10 cellular contexts compared by ENCODE assay signal in the genomic region with DNA sequence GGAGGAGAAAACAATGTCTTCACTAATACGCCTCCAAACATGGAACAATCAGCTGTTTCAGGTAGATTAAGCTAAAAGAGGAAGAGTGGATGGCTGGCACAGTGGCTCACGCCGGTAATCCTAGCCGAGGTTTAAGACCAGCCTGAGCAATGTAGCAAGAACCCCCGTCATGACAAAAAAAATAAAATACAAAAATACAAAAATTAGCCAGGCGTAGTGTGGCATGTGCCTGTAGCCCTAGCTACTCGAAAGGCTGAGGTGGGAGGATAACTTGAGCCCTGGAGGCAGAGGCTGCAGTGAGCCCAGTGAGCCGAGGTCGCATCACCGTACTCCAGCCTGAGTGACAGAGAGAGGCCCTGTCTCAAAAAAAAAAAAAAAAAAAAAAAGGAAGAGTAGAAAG. TPM values are rescaled to one million over a fixed set of nuclear protein-coding genes. Genes with fewer than 3 reads are reported as not detected.
DNase-seq lines count a peak whose midpoint lies in the region; ATAC-seq, FAIRE-seq and TF ChIP-seq lines count a peak whose summit lies in the region.
"Had no signal": no experiment of that assay in that cellular context is flagged by ENCODE, and none has a peak within 500 bp of the region (broad histone marks: within the 10 kb centered on the region; RNA-seq: fewer than 3 reads in every experiment).

No MANE protein-coding gene starts in this region.

- no peak overlapping the region for H3K9ac ChIP-seq in HepG2 (ENCODE audit: insufficient read depth, low read depth, low read length)
- H3K9ac ChIP-seq in iPS-15b (ENCODE audit: low read depth, low read length): no peak overlapping the region

- H3K4me2 ChIP-seq in HepG2 (ENCODE audit: low read depth, low read length) (peak overlapping the region; percentile 72), OCI-LY7 (ENCODE audit: low read length) (peak overlapping the region; percentile 79; the same call in 1 of the 2 replicates)

- H4K20me1 ChIP-seq in HepG2 (ENCODE audit: insufficient read depth, low read length): peaks cover 23% of the 10 kb centered on the region
- H4K20me1 ChIP-seq in OCI-LY7 (ENCODE audit: insufficient read depth, low read length): peaks cover 6% of the 10 kb centered on the region

- CTCF ChIA-PET in HepG2 (lab: Yijun Ruan, JAX; ENCODE audit: low intra/inter-chr PET ratio, low total read pairs) (no interaction called here), OCI-LY7 (lab: Charles Lee; ENCODE audit: unreplicated experiment) (no interaction called here)

- POLR2A ChIA-PET in HepG2 (lab: Yijun Ruan, JAX) (no interaction called here), OCI-LY7 (lab: Charles Lee) (interaction anchor here (0.6 to 0.7 kb wide), 2 partner anchors 40 to 281 kb away, joined by 3 to 10 read pairs; no protein-coding TSS in a partner anchor)

- no peak overlapping the region for H3K27ac ChIP-seq in HepG2 (ENCODE audit: extremely low read length, insufficient read depth, low read length)
- no peak overlapping the region for H3K27ac ChIP-seq in right lobe of liver
- H3K27ac ChIP-seq in OCI-LY7 (ENCODE audit: low read depth, low read length, poor library complexity, severe bottlenecking): no peak overlapping the region

- H3K9me3 ChIP-seq in HepG2 (ENCODE audit: low read length): no peaks in the 10 kb centered on the region
- H3K9me3 ChIP-seq in right lobe of liver: no peaks in the 10 kb centered on the region
- H3K9me3 ChIP-seq in OCI-LY7 (ENCODE audit: low read length): no peaks in the 10 kb centered on the region
- H3K9me3 ChIP-seq in iPS-15b (ENCODE audit: control insufficient read depth, insufficient read depth, low read length): no peaks in the 10 kb centered on the region

- BruUV-seq in HepG2 (replicated peaks; lab: Mats Ljungman, UMichigan): no TSS peak
- no TSS peak for BruUV-seq in OCI-LY7 (replicated peaks; lab: Mats Ljungman, UMichigan)

- in situ Hi-C loops in HepG2 (cut with HindIII; ENCODE audit: extremely low pct_ligation_motif_present, low pct_unique_long_range_greater_than_20kb): loop anchor here (5.0 kb wide), 1 partner anchor 319 kb away; no protein-coding TSS in a partner anchor

- no peaks in the 10 kb centered on the region for H3K9me2 ChIP-seq in OCI-LY7 (ENCODE audit: insufficient read depth, low read length)

- no peak for TF ChIP-seq RAD21 in HepG2 (CRISPR knock-in tag; IDR thresholded peaks at IDR 0.05)

- no peak for ATAC-seq in HepG2
- ATAC-seq in right lobe of liver: no peak

- no peak for FAIRE-seq in HepG2 (lab: Jason Lieb, UNC)

- H3K4me3 ChIP-seq in HepG2 (replicated peaks in 1 of 3; ENCODE audit: insufficient read depth in 1 of 3, low read depth in 2 of 3, low read length in 3 of 3) (peak overlapping the region in 1 of 3 experiments; percentile 73; a peak in 2 of 6 replicates), right lobe of liver (no peak overlapping the region), OCI-LY7 (ENCODE audit: low read depth, low read length, poor library complexity, severe bottlenecking) (no peak overlapping the region), iPS-15b (ENCODE audit: low read depth, low read length) (peak overlapping the region; percentile 67)

- TF ChIP-seq EP300 in HepG2 (IDR thresholded peaks at IDR 0.05; ENCODE audit: low read depth in 2 of 2, low read length in 2 of 2) (no peak), HepG2 (CRISPR knock-in tag; IDR thresholded peaks at IDR 0.05; ENCODE audit: borderline replicate concordance) (no peak)

- peaks cover 45% of the 10 kb centered on the region for H3K4me1 ChIP-seq in HepG2 (ENCODE audit: insufficient read depth, low read length)
- peaks cover 0 to 16% (median 0%) of the 10 kb centered on the region in 4 donors for H3K4me1 ChIP-seq in right lobe of liver
- peaks cover 15% of the 10 kb centered on the region for H3K4me1 ChIP-seq in OCI-LY7 (ENCODE audit: insufficient read depth, low read length, poor library complexity, severe bottlenecking)
- H3K4me1 ChIP-seq in iPS-15b (ENCODE audit: control insufficient read depth, insufficient read depth, low read length): peaks cover 21% of the 10 kb centered on the region

- H3K79me2 ChIP-seq in HepG2 (ENCODE audit: insufficient read depth, low read length) (peaks cover 31% of the 10 kb centered on the region), OCI-LY7 (ENCODE audit: insufficient read depth, low read depth, low read length) (peaks cover 25% of the 10 kb centered on the region; the same call in 1 of the 2 replicates)

- no peak overlapping the region for H2AFZ ChIP-seq in HepG2 (ENCODE audit: low read length)
- peak overlapping the region; percentile 74; the same call in 1 of the 2 replicates for H2AFZ ChIP-seq in OCI-LY7 (ENCODE audit: low read length)

- H3K36me3 ChIP-seq in HepG2 (replicated peaks in 1 of 2; ENCODE audit: control insufficient read depth in 1 of 2, insufficient read depth in 2 of 2, low read length in 2 of 2) (no peaks in the 10 kb centered on the region), right lobe of liver (no peaks in the 10 kb centered on the region), OCI-LY7 (ENCODE audit: insufficient read depth, low read length) (no peaks in the 10 kb centered on the region), iPS-15b (ENCODE audit: control insufficient read depth, insufficient read depth, low read length) (no peaks in the 10 kb centered on the region)

- 28% methylated on average over 10 of the region's 10 CpGs for WGBS in HepG2 (ENCODE audit: low lambda C conversion rate)
- WGBS in right lobe of liver (ENCODE audit: insufficient coverage, low coverage, low lambda C conversion rate, missing lambda C conversion rate): 70% methylated on average over 9 of the region's 10 CpGs

- TF ChIP-seq CTCF in HepG2 (CRISPR knock-in tag; IDR thresholded peaks at IDR 0.05): no peak
- TF ChIP-seq CTCF in right lobe of liver (IDR thresholded peaks at IDR 0.05): no peak
- TF ChIP-seq CTCF in OCI-LY7 (conservative IDR thresholded peaks at IDR 0.05; ENCODE audit: low read length): no peak

- no peak for DNase-seq in HepG2 (ENCODE audit: low spot score)
- no peak for DNase-seq in right lobe of liver
- peak; percentile 6 for DNase-seq in OCI-LY7 (ENCODE audit: low spot score)
- no peak for DNase-seq in C1 segment of cervical spinal cord (lab: John Stamatoyannopoulos, UW)
- no peak for DNase-seq in AG08396 (ENCODE audit: low spot score)
- no peak for DNase-seq in SW 1271 (lab: John Stamatoyannopoulos, UW)
- no peak for DNase-seq in OCI-M1 (lab: John Stamatoyannopoulos, UW)
- DNase-seq: cortex of kidney, NCI-H510A had no signal

- H3K27me3 ChIP-seq in HepG2 (ENCODE audit: control insufficient read depth in 1 of 2, insufficient read depth in 2 of 2, low read length in 2 of 2) (peaks cover 2 to 20% of the 10 kb centered on the region in 2 experiments; a peak in 4 of 5 replicates), right lobe of liver (no peaks in the 10 kb centered on the region), iPS-15b (ENCODE audit: control insufficient read depth, insufficient read depth, low read length) (no peaks in the 10 kb centered on the region)

- intact Hi-C loops in HepG2 (cut with micrococcal nuclease; ENCODE audit: unreplicated experiment) (no loop called here), right lobe of liver (cut with DNase I) (no loop called here), OCI-LY7 (cut with micrococcal nuclease; ENCODE audit: unreplicated experiment) (loop anchor here (5.0 kb wide), 1 partner anchor 319 kb away; no protein-coding TSS in a partner anchor)

- no peak for TF ChIP-seq POLR2A in HepG2 (IDR thresholded peaks at IDR 0.05; ENCODE audit: insufficient read depth in 1 of 2, low read depth in 2 of 2, low read length in 2 of 2)
- TF ChIP-seq POLR2A in right lobe of liver (IDR thresholded peaks at IDR 0.05): no peak

RNA-seq across cellular contexts. Expression of a gene that starts 1.2 kb away (rescaled TPM):
- total RNA-seq in HepG2 (2016; rRNA removed; fragmentation: Illumina TruSeq; extraction: Trizol): 32.9 and 38.9 TPM in 2 replicates
- 82.6 and 84.3 TPM in 2 replicates for total RNA-seq in HepG2 (2016; cell fraction: cytosol; rRNA removed; fragmentation: Illumina TruSeq; extraction: Trizol; ENCODE audit: low read depth)
- total RNA-seq in HepG2 (2016; cell fraction: insoluble cytoplasmic fraction; rRNA removed; fragmentation: Illumina TruSeq; extraction: Trizol): 30.1 and 34.1 TPM in 2 replicates
- 30.2 and 31.1 TPM in 2 replicates for total RNA-seq in HepG2 (2016; cell fraction: membrane; rRNA removed; fragmentation: Illumina TruSeq; extraction: Trizol)
- total RNA-seq in HepG2 (2016; cell fraction: nucleus; rRNA removed; fragmentation: Illumina TruSeq; extraction: Trizol): 77.6 and 90.7 TPM in 2 replicates
- polyA plus RNA-seq in HepG2 (2011; rRNA removed): 20.5 and 24.8 TPM in 2 replicates
- 13.8 and 15.7 TPM in 2 replicates for polyA plus RNA-seq in HepG2 (2011; cell fraction: cytosol; rRNA removed)
- polyA plus RNA-seq in HepG2 (2011; cell fraction: nucleus; rRNA removed): 28.2 and 34.1 TPM in 2 replicates
- 19.0 and 20.9 TPM in 2 replicates for polyA plus RNA-seq in HepG2 (2012)
- 0.53 and 0.93 TPM in 2 replicates for polyA plus RNA-seq in HepG2 (2016; cell fraction: cytosol; fragmentation: Illumina TruSeq; extraction: Trizol; ENCODE audit: low read depth)
- polyA plus RNA-seq in HepG2 (2016; cell fraction: insoluble cytoplasmic fraction; fragmentation: Illumina TruSeq; extraction: Trizol; ENCODE audit: low read depth): 18.1 and 20.3 TPM in 2 replicates
- 2.4 and 2.8 TPM in 2 replicates for polyA plus RNA-seq in HepG2 (2016; cell fraction: membrane; fragmentation: Illumina TruSeq; extraction: Trizol; ENCODE audit: low read depth)
- polyA plus RNA-seq in HepG2 (2016; cell fraction: nucleus; fragmentation: Illumina TruSeq; extraction: Trizol; ENCODE audit: insufficient read depth, low read depth): 34.1 and 35.3 TPM in 2 replicates
- polyA minus RNA-seq in HepG2 (2011; rRNA and poly(A)+ RNA removed; ENCODE audit: low replicate concordance): 56.3 and 75.4 TPM in 2 replicates
- 28.0 and 36.0 TPM in 2 replicates for polyA minus RNA-seq in HepG2 (2011; cell fraction: cytosol; rRNA and poly(A)+ RNA removed)
- polyA minus RNA-seq in HepG2 (2011; cell fraction: nucleus; rRNA and poly(A)+ RNA removed): 207 and 236 TPM in 2 replicates
- total RNA-seq in right lobe of liver: 10 to 100 TPM; 29.0 to 52.0 (median 38.1) TPM
- 20.1 and 25.7 TPM in 2 replicates for total RNA-seq in OCI-LY7 (2014; rRNA removed; shearing (Covaris generic))
- 39.3 and 40.1 TPM in 2 replicates for total RNA-seq in OCI-LY7 (2022)
